ENCODE assay signal across 15 cellular contexts in genomic region chr6:13248953-13249432, GRCh38.
"Had no signal": no experiment of that assay in that cellular context is flagged by ENCODE, and none has a peak within 500 bp of the region (broad histone marks: within the 10 kb centered on the region; RNA-seq: fewer than 3 reads in every experiment).

No MANE protein-coding gene starts in this region.

- FAIRE-seq: islet of Langerhans had no signal

- DNase-seq: activated CD4-positive, alpha-beta T cell treated with anti-CD3 and anti-CD28 coated beads, Interleukin-2, amount 10 ng/mL, durations not matched to agents 7 days and 5 days; activated naive CD4-positive, alpha-beta T cell treated with Interleukin-2 at 50 U/mL for 16 hours; dorsolateral prefrontal cortex; heart right ventricle; naive B cell; sigmoid colon; stimulated activated CD4-positive, alpha-beta T cell treated with anti-CD3 and anti-CD28 coated beads, Interleukin-1b, Interleukin-23, amount 100 ng/mL, for 48 hours had no signal

- H2AFZ ChIP-seq: parathyroid adenoma had no signal

- H3K27ac Mint-ChIP-seq: activated CD4-positive, alpha-beta T cell treated with anti-CD3 and anti-CD28 coated beads, Interleukin-2, amount 10 ng/mL, durations not matched to agents 7 days and 5 days; T-helper 1 cell treated with Interleukin-12 subunit alpha and Interleukin-12 subunit beta and Interleukin-4 antibody, amounts not matched to agents 30 μg/mL and 1 μg/mL, for 36 hours had no signal

- H3K9me3 ChIP-seq: gastroesophageal sphincter, neutrophil, sigmoid colon, thoracic aorta had no signal

- H3K27me3 ChIP-seq: cardiac muscle cell, dorsolateral prefrontal cortex, heart right ventricle, neutrophil, sigmoid colon had no signal

- ATAC-seq: gastroesophageal sphincter had no signal

- H3K4me3 ChIP-seq: cardiac muscle cell, dorsolateral prefrontal cortex, gastroesophageal sphincter, heart right ventricle, lung, sigmoid colon, thoracic aorta had no signal

- H3K4me3 Mint-ChIP-seq: activated CD4-positive, alpha-beta T cell treated with anti-CD3 and anti-CD28 coated beads, Interleukin-2, amount 10 ng/mL, durations not matched to agents 7 days and 5 days; naive B cell; T-helper 1 cell treated with Interleukin-12 subunit alpha and Interleukin-12 subunit beta and Interleukin-4 antibody, amounts not matched to agents 30 μg/mL and 1 μg/mL, for 36 hours had no signal

- H3K9ac ChIP-seq: parathyroid adenoma had no signal

- H3K27me3 Mint-ChIP-seq: activated CD4-positive, alpha-beta T cell treated with anti-CD3 and anti-CD28 coated beads, Interleukin-2, amount 10 ng/mL, durations not matched to agents 7 days and 5 days; naive B cell had no signal

- H3K27ac ChIP-seq: cardiac muscle cell, gastroesophageal sphincter, heart right ventricle, neutrophil, parathyroid adenoma, sigmoid colon, thoracic aorta had no signal

- H3K36me3 ChIP-seq: cardiac muscle cell, gastroesophageal sphincter, neutrophil, sigmoid colon had no signal

- H3K4me1 ChIP-seq: gastroesophageal sphincter, parathyroid adenoma, sigmoid colon had no signal

- H3K4me1 Mint-ChIP-seq: activated CD4-positive, alpha-beta T cell treated with anti-CD3 and anti-CD28 coated beads, Interleukin-2, amount 10 ng/mL, durations not matched to agents 7 days and 5 days had no signal

- H3K79me2 ChIP-seq: parathyroid adenoma had no signal
